8 cellular contexts compared by ENCODE assay signal in genomic region chr10:93746844-93747284, GRCh38. TPM values are rescaled to one million over a fixed set of nuclear protein-coding genes. Genes with fewer than 3 reads are reported as not detected.
DNase-seq lines count a peak whose midpoint lies in the region; ATAC-seq, FAIRE-seq and TF ChIP-seq lines count a peak whose summit lies in the region.

No MANE protein-coding gene starts in this region.

- H3K4me1 ChIP-seq in spleen, result peaks cover 1 to 23% (median 6%) of the 10 kb centered on the region in 6 donors

- H3K27ac ChIP-seq in spleen, result no peak overlapping the region

- TF ChIP-seq POLR2A in spleen (IDR thresholded peaks at IDR 0.05), result no peak

- H3K4me3 ChIP-seq in LNCaP clone FGC (ENCODE audit: low read depth, low read length) (no peak overlapping the region), bronchial epithelial cell (ENCODE audit: low read depth, low read length) (no peak overlapping the region), spleen (no peak overlapping the region)

- peak; percentile 40 for FAIRE-seq in bronchial epithelial cell (lab: Jason Lieb, UNC)
- no peak for FAIRE-seq in frontal cortex (lab: Jason Lieb, UNC)

- H3K36me3 ChIP-seq in bronchial epithelial cell (ENCODE audit: control insufficient read depth, insufficient read depth, low read length) (no peaks in the 10 kb centered on the region), spleen (no peaks in the 10 kb centered on the region)

- intact Hi-C loops in spleen (cut with DNase I; ENCODE audit: low total_unique reads), result no loop called here

- 58 to 79% (median 78%) methylated on average over 4 of the region's 4 CpGs for WGBS in spleen, 5 donors

- peak; percentile 96 for DNase-seq in GM04503 (ENCODE audit: low read depth)
- DNase-seq in LNCaP clone FGC (ENCODE audit: low read depth), result no peak
- peak; percentile 77 for DNase-seq in bronchial epithelial cell (ENCODE audit: low read depth)
- DNase-seq in non-pigmented ciliary epithelial cell (ENCODE audit: low read depth), result peak; percentile 91
- DNase-seq in frontal cortex (ENCODE audit: low spot score in 2 of 2), result no peak
- DNase-seq in spleen, result no peak
- no peak for DNase-seq in occipital lobe (lab: John Stamatoyannopoulos, UW)

- 0 out of 2 replicates have a peak, but pooled peaks have one; percentile 18 for TF ChIP-seq CTCF in LNCaP clone FGC (IDR thresholded peaks at IDR 0.05; ENCODE audit: control insufficient read depth, extremely low read depth, insufficient read depth)
- TF ChIP-seq CTCF in bronchial epithelial cell (IDR thresholded peaks at IDR 0.05; ENCODE audit: insufficient read depth, low read length, severe bottlenecking), result no peak
- no peak for TF ChIP-seq CTCF in spleen (IDR thresholded peaks at IDR 0.05 in 8 of 11, conservative IDR thresholded peaks at IDR 0.05 in 3 of 11)

- H3K27me3 ChIP-seq in bronchial epithelial cell (ENCODE audit: control insufficient read depth, insufficient read depth, low read length), result no peaks in the 10 kb centered on the region
- H3K27me3 ChIP-seq in spleen (replicated peaks in 1 of 7), result peaks cover 0 to 12% (median 0%) of the 10 kb centered on the region in 7 donors

- no peaks in the 10 kb centered on the region for H3K9me3 ChIP-seq in spleen

- ATAC-seq in HG03139 (IDR thresholded peaks at IDR 0.05; ENCODE audit: unreplicated experiment), result no peak

RNA-seq across cellular contexts. Expression of gene LGI1, which starts 10.9 kb away (rescaled TPM):
- total RNA-seq in bronchial epithelial cell (not detected in 2 replicates), frontal cortex (23.2 TPM), spleen (not detected), occipital lobe (66.1 TPM)
- under 1 TPM in 1 of 3 donors, not detected in 2; 0.16 TPM for polyA plus RNA-seq in spleen

RNA-seq across cellular contexts. Expression of gene FRA10AC1, which starts 44.5 kb away (rescaled TPM):
- total RNA-seq in bronchial epithelial cell (4.7 and 7.2 TPM in 2 replicates), frontal cortex (18.8 TPM), spleen (10 to 100 TPM; 13.0 to 99.5 (median 20.4) TPM), occipital lobe (36.3 TPM)
- polyA plus RNA-seq in spleen, result 10 to 100 TPM in 2 of 3 donors, 1 to 10 TPM in 1; 9.9 to 11.2 (median 10.5) TPM

Comparison
In these comparisons a context has a peak if more than half of its experiments do, and no peak if none do; other contexts are left out.
1. DNase-seq: peak in GM04503 (single experiment), bronchial epithelial cell (single experiment) and non-pigmented ciliary epithelial cell (single experiment); none in LNCaP clone FGC (single experiment), frontal cortex (0 of 2), spleen (single experiment) and occipital lobe (single experiment).
2. RNA of gene LGI1, which starts 10.9 kb away (total RNA-seq): 66.1 TPM in occipital lobe (single experiment) and 23.2 TPM in frontal cortex (single experiment); not detected in bronchial epithelial cell and not detected in spleen; every median in the first group is over 10 times any median in the second.